Comparison of ENCODE assay signal across 1 cellular context in the genomic region with DNA sequence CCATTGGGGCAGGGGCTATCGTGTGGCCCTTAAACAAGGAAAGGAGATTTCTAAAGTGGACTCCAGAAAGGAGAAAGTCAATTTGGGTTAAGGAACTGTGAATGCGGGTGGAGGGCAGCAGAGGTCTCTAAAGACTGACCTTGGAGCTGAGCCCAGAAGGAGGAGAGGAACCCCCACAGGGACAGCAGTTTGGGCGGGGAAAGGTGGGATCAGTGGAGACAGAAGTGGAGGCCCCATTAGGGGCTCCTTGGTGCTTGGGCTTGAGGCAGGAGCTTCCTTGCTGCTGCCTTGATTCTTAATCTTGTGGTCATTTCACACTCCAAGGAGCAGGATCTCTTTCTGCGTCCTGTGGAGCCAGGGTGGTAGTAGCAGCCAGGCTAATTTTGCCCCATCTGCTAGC.
TF ChIP-seq lines count a peak whose summit lies in the region.

No MANE protein-coding gene starts in this region.

TF ChIP-seq in GM23338, 12 proteins besides CTCF, POLR2A, EP300 and RAD21 (continued from another document):
- TF ChIP-seq, protein P1, sequence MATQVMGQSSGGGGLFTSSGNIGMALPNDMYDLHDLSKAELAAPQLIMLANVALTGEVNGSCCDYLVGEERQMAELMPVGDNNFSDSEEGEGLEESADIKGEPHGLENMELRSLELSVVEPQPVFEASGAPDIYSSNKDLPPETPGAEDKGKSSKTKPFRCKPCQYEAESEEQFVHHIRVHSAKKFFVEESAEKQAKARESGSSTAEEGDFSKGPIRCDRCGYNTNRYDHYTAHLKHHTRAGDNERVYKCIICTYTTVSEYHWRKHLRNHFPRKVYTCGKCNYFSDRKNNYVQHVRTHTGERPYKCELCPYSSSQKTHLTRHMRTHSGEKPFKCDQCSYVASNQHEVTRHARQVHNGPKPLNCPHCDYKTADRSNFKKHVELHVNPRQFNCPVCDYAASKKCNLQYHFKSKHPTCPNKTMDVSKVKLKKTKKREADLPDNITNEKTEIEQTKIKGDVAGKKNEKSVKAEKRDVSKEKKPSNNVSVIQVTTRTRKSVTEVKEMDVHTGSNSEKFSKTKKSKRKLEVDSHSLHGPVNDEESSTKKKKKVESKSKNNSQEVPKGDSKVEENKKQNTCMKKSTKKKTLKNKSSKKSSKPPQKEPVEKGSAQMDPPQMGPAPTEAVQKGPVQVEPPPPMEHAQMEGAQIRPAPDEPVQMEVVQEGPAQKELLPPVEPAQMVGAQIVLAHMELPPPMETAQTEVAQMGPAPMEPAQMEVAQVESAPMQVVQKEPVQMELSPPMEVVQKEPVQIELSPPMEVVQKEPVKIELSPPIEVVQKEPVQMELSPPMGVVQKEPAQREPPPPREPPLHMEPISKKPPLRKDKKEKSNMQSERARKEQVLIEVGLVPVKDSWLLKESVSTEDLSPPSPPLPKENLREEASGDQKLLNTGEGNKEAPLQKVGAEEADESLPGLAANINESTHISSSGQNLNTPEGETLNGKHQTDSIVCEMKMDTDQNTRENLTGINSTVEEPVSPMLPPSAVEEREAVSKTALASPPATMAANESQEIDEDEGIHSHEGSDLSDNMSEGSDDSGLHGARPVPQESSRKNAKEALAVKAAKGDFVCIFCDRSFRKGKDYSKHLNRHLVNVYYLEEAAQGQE (IDR thresholded peaks at IDR 0.05; ENCODE audit: unreplicated experiment) = no peak
- TF ChIP-seq, protein P2, sequence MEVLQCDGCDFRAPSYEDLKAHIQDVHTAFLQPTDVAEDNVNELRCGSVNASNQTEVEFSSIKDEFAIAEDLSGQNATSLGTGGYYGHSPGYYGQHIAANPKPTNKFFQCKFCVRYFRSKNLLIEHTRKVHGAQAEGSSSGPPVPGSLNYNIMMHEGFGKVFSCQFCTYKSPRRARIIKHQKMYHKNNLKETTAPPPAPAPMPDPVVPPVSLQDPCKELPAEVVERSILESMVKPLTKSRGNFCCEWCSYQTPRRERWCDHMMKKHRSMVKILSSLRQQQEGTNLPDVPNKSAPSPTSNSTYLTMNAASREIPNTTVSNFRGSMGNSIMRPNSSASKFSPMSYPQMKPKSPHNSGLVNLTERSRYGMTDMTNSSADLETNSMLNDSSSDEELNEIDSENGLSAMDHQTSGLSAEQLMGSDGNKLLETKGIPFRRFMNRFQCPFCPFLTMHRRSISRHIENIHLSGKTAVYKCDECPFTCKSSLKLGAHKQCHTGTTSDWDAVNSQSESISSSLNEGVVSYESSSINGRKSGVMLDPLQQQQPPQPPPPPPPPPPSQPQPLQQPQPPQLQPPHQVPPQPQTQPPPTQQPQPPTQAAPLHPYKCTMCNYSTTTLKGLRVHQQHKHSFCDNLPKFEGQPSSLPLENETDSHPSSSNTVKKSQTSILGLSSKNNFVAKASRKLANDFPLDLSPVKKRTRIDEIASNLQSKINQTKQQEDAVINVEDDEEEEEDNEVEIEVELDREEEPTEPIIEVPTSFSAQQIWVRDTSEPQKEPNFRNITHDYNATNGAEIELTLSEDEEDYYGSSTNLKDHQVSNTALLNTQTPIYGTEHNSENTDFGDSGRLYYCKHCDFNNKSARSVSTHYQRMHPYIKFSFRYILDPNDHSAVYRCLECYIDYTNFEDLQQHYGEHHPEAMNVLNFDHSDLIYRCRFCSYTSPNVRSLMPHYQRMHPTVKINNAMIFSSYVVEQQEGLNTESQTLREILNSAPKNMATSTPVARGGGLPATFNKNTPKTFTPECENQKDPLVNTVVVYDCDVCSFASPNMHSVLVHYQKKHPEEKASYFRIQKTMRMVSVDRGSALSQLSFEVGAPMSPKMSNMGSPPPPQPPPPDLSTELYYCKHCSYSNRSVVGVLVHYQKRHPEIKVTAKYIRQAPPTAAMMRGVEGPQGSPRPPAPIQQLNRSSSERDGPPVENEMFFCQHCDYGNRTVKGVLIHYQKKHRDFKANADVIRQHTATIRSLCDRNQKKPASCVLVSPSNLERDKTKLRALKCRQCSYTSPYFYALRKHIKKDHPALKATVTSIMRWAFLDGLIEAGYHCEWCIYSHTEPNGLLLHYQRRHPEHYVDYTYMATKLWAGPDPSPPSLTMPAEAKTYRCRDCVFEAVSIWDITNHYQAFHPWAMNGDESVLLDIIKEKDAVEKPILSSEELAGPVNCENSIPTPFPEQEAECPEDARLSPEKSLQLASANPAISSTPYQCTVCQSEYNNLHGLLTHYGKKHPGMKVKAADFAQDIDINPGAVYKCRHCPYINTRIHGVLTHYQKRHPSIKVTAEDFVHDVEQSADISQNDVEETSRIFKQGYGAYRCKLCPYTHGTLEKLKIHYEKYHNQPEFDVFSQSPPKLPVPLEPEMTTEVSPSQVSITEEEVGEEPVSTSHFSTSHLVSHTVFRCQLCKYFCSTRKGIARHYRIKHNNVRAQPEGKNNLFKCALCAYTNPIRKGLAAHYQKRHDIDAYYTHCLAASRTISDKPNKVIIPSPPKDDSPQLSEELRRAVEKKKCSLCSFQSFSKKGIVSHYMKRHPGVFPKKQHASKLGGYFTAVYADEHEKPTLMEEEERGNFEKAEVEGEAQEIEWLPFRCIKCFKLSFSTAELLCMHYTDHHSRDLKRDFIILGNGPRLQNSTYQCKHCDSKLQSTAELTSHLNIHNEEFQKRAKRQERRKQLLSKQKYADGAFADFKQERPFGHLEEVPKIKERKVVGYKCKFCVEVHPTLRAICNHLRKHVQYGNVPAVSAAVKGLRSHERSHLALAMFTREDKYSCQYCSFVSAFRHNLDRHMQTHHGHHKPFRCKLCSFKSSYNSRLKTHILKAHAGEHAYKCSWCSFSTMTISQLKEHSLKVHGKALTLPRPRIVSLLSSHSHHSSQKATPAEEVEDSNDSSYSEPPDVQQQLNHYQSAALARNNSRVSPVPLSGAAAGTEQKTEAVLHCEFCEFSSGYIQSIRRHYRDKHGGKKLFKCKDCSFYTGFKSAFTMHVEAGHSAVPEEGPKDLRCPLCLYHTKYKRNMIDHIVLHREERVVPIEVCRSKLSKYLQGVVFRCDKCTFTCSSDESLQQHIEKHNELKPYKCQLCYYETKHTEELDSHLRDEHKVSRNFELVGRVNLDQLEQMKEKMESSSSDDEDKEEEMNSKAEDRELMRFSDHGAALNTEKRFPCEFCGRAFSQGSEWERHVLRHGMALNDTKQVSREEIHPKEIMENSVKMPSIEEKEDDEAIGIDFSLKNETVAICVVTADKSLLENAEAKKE (CRISPR knock-in tag; IDR thresholded peaks at IDR 0.05) = no peak
- TF ChIP-seq, protein P3, sequence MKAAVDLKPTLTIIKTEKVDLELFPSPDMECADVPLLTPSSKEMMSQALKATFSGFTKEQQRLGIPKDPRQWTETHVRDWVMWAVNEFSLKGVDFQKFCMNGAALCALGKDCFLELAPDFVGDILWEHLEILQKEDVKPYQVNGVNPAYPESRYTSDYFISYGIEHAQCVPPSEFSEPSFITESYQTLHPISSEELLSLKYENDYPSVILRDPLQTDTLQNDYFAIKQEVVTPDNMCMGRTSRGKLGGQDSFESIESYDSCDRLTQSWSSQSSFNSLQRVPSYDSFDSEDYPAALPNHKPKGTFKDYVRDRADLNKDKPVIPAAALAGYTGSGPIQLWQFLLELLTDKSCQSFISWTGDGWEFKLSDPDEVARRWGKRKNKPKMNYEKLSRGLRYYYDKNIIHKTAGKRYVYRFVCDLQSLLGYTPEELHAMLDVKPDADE (IDR thresholded peaks at IDR 0.05) = no peak
- TF ChIP-seq EZH2phosphoT487 (IDR thresholded peaks at IDR 0.05; ENCODE audit: unreplicated experiment) (no peak), ZNF114 (CRISPR knock-in tag; IDR thresholded peaks at IDR 0.05) (no peak), STAT1 (IDR thresholded peaks at IDR 0.05; ENCODE audit: unreplicated experiment) (no peak), CREB1 (CRISPR knock-in tag; IDR thresholded peaks at IDR 0.05; ENCODE audit: low read depth) (no peak)
